1 cellular context compared by ENCODE assay signal in the genomic region with DNA sequence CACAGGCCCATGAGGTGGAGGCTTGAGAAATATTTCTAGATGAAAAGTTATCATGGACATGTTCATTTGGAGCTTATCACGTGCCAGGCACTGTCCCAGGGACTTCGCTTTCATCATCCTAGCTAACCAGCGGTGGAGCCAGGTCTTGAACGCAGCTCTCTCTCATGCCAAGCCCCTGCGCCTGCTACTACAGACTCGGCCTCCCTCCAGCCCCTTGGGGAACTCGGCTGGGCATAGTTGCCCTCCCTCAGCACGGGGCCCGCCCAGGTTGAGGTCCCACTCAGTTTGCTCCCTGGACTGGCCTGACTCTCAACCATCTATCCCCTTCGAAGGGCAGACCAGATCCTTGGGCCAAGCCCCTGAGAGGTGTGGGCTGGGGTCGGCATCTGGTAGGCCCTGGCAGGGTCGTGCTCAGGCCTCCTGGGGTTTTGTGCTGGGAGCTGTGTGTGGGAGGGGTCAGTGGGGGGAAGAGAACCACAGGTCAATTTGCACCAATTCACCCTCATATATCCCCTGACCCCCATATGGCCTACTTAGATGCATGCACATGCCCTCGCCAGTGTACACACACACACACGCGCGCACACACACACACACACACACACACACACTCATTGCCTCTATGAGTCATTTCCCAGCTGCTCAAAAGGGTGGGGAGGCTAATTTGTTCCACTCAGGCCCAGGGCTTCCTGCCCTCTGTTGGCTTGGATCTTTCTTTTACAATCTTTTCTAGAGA.
TF ChIP-seq lines count a peak whose summit lies in the region.

No MANE protein-coding gene starts in this region.

TF ChIP-seq in HEK293, 187 proteins besides CTCF, POLR2A, EP300 and RAD21 (continued from another document):
- TF ChIP-seq, protein P1, sequence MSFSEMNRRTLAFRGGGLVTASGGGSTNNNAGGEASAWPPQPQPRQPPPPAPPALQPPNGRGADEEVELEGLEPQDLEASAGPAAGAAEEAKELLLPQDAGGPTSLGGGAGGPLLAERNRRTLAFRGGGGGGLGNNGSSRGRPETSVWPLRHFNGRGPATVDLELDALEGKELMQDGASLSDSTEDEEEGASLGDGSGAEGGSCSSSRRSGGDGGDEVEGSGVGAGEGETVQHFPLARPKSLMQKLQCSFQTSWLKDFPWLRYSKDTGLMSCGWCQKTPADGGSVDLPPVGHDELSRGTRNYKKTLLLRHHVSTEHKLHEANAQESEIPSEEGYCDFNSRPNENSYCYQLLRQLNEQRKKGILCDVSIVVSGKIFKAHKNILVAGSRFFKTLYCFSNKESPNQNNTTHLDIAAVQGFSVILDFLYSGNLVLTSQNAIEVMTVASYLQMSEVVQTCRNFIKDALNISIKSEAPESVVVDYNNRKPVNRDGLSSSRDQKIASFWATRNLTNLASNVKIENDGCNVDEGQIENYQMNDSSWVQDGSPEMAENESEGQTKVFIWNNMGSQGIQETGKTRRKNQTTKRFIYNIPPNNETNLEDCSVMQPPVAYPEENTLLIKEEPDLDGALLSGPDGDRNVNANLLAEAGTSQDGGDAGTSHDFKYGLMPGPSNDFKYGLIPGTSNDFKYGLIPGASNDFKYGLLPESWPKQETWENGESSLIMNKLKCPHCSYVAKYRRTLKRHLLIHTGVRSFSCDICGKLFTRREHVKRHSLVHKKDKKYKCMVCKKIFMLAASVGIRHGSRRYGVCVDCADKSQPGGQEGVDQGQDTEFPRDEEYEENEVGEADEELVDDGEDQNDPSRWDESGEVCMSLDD (tag by site-specific recombination; IDR thresholded peaks at IDR 0.05), result peak; percentile 62; the same call in 1 of the 2 replicates
- TF ChIP-seq, protein P2, sequence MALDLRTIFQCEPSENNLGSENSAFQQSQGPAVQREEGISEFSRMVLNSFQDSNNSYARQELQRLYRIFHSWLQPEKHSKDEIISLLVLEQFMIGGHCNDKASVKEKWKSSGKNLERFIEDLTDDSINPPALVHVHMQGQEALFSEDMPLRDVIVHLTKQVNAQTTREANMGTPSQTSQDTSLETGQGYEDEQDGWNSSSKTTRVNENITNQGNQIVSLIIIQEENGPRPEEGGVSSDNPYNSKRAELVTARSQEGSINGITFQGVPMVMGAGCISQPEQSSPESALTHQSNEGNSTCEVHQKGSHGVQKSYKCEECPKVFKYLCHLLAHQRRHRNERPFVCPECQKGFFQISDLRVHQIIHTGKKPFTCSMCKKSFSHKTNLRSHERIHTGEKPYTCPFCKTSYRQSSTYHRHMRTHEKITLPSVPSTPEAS (tag by site-specific recombination; IDR thresholded peaks at IDR 0.05), result peak; percentile 88
- no peak for TF ChIP-seq ZBTB8A (tag by site-specific recombination; IDR thresholded peaks at IDR 0.05)
- TF ChIP-seq, protein P3, sequence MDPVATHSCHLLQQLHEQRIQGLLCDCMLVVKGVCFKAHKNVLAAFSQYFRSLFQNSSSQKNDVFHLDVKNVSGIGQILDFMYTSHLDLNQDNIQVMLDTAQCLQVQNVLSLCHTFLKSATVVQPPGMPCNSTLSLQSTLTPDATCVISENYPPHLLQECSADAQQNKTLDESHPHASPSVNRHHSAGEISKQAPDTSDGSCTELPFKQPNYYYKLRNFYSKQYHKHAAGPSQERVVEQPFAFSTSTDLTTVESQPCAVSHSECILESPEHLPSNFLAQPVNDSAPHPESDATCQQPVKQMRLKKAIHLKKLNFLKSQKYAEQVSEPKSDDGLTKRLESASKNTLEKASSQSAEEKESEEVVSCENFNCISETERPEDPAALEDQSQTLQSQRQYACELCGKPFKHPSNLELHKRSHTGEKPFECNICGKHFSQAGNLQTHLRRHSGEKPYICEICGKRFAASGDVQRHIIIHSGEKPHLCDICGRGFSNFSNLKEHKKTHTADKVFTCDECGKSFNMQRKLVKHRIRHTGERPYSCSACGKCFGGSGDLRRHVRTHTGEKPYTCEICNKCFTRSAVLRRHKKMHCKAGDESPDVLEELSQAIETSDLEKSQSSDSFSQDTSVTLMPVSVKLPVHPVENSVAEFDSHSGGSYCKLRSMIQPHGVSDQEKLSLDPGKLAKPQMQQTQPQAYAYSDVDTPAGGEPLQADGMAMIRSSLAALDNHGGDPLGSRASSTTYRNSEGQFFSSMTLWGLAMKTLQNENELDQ (tag by site-specific recombination; IDR thresholded peaks at IDR 0.05; ENCODE audit: low read depth), result no peak
- TF ChIP-seq ZNF660 (tag by site-specific recombination; IDR thresholded peaks at IDR 0.05), result 0 out of 2 replicates have a peak, but pooled peaks have one; percentile 29
- peak; percentile 19; the same call in 1 of the 2 replicates for TF ChIP-seq EGR2 (tag by site-specific recombination; IDR thresholded peaks at IDR 0.05; ENCODE audit: low read depth)
- TF ChIP-seq, protein P4, sequence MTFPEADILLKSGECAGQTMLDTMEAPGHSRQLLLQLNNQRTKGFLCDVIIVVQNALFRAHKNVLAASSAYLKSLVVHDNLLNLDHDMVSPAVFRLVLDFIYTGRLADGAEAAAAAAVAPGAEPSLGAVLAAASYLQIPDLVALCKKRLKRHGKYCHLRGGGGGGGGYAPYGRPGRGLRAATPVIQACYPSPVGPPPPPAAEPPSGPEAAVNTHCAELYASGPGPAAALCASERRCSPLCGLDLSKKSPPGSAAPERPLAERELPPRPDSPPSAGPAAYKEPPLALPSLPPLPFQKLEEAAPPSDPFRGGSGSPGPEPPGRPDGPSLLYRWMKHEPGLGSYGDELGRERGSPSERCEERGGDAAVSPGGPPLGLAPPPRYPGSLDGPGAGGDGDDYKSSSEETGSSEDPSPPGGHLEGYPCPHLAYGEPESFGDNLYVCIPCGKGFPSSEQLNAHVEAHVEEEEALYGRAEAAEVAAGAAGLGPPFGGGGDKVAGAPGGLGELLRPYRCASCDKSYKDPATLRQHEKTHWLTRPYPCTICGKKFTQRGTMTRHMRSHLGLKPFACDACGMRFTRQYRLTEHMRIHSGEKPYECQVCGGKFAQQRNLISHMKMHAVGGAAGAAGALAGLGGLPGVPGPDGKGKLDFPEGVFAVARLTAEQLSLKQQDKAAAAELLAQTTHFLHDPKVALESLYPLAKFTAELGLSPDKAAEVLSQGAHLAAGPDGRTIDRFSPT (tag by site-specific recombination; IDR thresholded peaks at IDR 0.05), result 0 out of 2 replicates have a peak, but pooled peaks have one; percentile 37
- no peak for TF ChIP-seq ZNF121 (tag by site-specific recombination; IDR thresholded peaks at IDR 0.05)
- TF ChIP-seq, protein P5, sequence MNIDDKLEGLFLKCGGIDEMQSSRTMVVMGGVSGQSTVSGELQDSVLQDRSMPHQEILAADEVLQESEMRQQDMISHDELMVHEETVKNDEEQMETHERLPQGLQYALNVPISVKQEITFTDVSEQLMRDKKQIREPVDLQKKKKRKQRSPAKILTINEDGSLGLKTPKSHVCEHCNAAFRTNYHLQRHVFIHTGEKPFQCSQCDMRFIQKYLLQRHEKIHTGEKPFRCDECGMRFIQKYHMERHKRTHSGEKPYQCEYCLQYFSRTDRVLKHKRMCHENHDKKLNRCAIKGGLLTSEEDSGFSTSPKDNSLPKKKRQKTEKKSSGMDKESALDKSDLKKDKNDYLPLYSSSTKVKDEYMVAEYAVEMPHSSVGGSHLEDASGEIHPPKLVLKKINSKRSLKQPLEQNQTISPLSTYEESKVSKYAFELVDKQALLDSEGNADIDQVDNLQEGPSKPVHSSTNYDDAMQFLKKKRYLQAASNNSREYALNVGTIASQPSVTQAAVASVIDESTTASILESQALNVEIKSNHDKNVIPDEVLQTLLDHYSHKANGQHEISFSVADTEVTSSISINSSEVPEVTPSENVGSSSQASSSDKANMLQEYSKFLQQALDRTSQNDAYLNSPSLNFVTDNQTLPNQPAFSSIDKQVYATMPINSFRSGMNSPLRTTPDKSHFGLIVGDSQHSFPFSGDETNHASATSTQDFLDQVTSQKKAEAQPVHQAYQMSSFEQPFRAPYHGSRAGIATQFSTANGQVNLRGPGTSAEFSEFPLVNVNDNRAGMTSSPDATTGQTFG (tag by site-specific recombination; IDR thresholded peaks at IDR 0.05; ENCODE audit: borderline replicate concordance), result peak; percentile 84
- no peak for TF ChIP-seq ZNF324 (tag by site-specific recombination; IDR thresholded peaks at IDR 0.05)
- 0 out of 2 replicates have a peak, but pooled peaks have one; percentile 15 for TF ChIP-seq ZBTB21 (tag by site-specific recombination; IDR thresholded peaks at IDR 0.05)
- peak; percentile 28; the same call in 1 of the 2 replicates for TF ChIP-seq KLF9 (tag by site-specific recombination; IDR thresholded peaks at IDR 0.05; ENCODE audit: low read depth)
- TF ChIP-seq, protein P6, sequence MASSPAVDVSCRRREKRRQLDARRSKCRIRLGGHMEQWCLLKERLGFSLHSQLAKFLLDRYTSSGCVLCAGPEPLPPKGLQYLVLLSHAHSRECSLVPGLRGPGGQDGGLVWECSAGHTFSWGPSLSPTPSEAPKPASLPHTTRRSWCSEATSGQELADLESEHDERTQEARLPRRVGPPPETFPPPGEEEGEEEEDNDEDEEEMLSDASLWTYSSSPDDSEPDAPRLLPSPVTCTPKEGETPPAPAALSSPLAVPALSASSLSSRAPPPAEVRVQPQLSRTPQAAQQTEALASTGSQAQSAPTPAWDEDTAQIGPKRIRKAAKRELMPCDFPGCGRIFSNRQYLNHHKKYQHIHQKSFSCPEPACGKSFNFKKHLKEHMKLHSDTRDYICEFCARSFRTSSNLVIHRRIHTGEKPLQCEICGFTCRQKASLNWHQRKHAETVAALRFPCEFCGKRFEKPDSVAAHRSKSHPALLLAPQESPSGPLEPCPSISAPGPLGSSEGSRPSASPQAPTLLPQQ (tag by site-specific recombination; IDR thresholded peaks at IDR 0.05), result peak; percentile 61; the same call in 1 of the 2 replicates
- peak; percentile 69 for TF ChIP-seq KLF1 (tag by site-specific recombination; IDR thresholded peaks at IDR 0.05)
- TF ChIP-seq, protein P7, sequence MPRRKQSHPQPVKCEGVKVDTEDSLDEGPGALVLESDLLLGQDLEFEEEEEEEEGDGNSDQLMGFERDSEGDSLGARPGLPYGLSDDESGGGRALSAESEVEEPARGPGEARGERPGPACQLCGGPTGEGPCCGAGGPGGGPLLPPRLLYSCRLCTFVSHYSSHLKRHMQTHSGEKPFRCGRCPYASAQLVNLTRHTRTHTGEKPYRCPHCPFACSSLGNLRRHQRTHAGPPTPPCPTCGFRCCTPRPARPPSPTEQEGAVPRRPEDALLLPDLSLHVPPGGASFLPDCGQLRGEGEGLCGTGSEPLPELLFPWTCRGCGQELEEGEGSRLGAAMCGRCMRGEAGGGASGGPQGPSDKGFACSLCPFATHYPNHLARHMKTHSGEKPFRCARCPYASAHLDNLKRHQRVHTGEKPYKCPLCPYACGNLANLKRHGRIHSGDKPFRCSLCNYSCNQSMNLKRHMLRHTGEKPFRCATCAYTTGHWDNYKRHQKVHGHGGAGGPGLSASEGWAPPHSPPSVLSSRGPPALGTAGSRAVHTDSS (tag by site-specific recombination; IDR thresholded peaks at IDR 0.05), result no peak
- peak; percentile 70; the same call in 1 of the 2 replicates for TF ChIP-seq ZFP69B (tag by site-specific recombination; IDR thresholded peaks at IDR 0.05)
- 0 out of 2 replicates have a peak, but pooled peaks have one; percentile 48 for TF ChIP-seq ZNF248 (tag by site-specific recombination; IDR thresholded peaks at IDR 0.05)
- TF ChIP-seq, protein P8, sequence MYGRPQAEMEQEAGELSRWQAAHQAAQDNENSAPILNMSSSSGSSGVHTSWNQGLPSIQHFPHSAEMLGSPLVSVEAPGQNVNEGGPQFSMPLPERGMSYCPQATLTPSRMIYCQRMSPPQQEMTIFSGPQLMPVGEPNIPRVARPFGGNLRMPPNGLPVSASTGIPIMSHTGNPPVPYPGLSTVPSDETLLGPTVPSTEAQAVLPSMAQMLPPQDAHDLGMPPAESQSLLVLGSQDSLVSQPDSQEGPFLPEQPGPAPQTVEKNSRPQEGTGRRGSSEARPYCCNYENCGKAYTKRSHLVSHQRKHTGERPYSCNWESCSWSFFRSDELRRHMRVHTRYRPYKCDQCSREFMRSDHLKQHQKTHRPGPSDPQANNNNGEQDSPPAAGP (tag by site-specific recombination; IDR thresholded peaks at IDR 0.05), result peak; percentile 93
- TF ChIP-seq, protein P9, sequence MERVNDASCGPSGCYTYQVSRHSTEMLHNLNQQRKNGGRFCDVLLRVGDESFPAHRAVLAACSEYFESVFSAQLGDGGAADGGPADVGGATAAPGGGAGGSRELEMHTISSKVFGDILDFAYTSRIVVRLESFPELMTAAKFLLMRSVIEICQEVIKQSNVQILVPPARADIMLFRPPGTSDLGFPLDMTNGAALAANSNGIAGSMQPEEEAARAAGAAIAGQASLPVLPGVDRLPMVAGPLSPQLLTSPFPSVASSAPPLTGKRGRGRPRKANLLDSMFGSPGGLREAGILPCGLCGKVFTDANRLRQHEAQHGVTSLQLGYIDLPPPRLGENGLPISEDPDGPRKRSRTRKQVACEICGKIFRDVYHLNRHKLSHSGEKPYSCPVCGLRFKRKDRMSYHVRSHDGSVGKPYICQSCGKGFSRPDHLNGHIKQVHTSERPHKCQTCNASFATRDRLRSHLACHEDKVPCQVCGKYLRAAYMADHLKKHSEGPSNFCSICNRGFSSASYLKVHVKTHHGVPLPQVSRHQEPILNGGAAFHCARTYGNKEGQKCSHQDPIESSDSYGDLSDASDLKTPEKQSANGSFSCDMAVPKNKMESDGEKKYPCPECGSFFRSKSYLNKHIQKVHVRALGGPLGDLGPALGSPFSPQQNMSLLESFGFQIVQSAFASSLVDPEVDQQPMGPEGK (tag by site-specific recombination; IDR thresholded peaks at IDR 0.05), result 0 out of 2 replicates have a peak, but pooled peaks have one; percentile 33
- TF ChIP-seq ZFHX2 (tag by site-specific recombination; conservative IDR thresholded peaks at IDR 0.05), result peak; percentile 58
TF ChIP-seq in HEK293: peak in this region for 17.
